Comparison of ENCODE assay signal across 8 cellular contexts in the genomic region with DNA sequence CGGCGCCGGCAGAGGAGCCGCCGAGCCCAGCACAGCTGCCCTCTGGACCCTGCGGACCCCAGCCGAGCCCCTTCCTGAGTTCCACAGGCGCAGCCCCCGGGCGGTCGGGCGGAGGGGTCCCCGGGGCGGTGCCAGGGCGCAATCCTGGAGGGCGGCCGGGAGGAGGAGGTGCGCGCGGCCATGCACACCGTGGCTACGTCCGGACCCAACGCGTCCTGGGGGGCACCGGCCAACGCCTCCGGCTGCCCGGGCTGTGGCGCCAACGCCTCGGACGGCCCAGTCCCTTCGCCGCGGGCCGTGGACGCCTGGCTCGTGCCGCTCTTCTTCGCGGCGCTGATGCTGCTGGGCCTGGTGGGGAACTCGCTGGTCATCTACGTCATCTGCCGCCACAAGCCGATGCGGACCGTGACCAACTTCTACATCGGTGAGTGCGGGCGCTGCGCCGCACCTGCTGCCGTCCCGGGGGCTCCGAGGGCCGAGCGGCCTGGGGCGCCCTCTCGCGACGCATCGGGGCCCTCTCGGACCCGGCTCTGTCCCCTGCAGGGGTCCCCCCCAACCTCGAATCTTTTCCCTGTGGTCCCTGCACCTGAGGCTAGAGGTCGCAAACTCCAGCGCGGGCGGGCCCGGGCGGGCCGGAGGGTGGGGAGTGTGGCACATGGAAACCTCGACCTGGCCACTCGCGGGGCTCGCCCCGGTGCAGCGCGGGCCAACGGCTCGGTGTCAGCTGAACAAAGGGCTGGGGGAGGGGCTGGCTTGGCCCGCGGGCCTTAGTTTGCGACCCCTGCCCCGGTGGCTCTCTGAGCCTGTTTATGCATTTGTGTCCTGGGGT. TPM values are rescaled to one million over a fixed set of nuclear protein-coding genes. Genes with fewer than 3 reads are reported as not detected.
DNase-seq lines count a peak whose midpoint lies in the region; ATAC-seq and TF ChIP-seq lines count a peak whose summit lies in the region.

Gene KISS1R, plus strand, starts transcription at position 11 of the 829 bp plus-strand sequence. Its CDS starts 170 bp downstream, at position 181.

- no peak within 1 kb of the TSS for H3K27ac Mint-ChIP-seq in brain

- H3K27me3 ChIP-seq in Peyer's patch (peaks cover 0 to 45% of the 10 kb centered on the region in 2 donors), lower lobe of right lung (ENCODE audit: low read depth) (peaks cover 57% of the 10 kb centered on the region)

- H3K4me3 ChIP-seq in Peyer's patch = peak within 1 kb of the TSS; percentile 5 to 46 (median 40)
- peak within 1 kb of the TSS; percentile 47 for H3K4me3 ChIP-seq in lower lobe of right lung
- peak within 1 kb of the TSS; percentile 34 for H3K4me3 ChIP-seq in urinary bladder (ENCODE audit: low read depth, low read length)

- 1% methylated on average over 87 of the region's 87 CpGs for WGBS in urinary bladder

- TF ChIP-seq CTCF in Peyer's patch (IDR thresholded peaks at IDR 0.05) (peak; percentile 42 to 61 (median 53)), brain (conservative IDR thresholded peaks at IDR 0.05) (peak; percentile 62 to 90), lower lobe of right lung (IDR thresholded peaks at IDR 0.05) (peak; percentile 52)

- H3K36me3 ChIP-seq in Peyer's patch (no peaks in the 10 kb centered on the region), lower lobe of right lung (no peaks in the 10 kb centered on the region), urinary bladder (ENCODE audit: insufficient read depth) (no peaks in the 10 kb centered on the region)

- DNase-seq in stimulated activated CD4-positive, alpha-beta T cell treated with anti-CD3 and anti-CD28 coated beads, Interleukin-12 subunit alpha, Interleukin-12 subunit beta, amount 100 ng/mL, for 4 hours = peak; percentile 48
- DNase-seq in stimulated activated CD4-positive, alpha-beta T cell treated with anti-CD3 and anti-CD28 coated beads, Interleukin-4, amount 100 ng/mL, for 4 hours = no peak
- DNase-seq in Peyer's patch = peak in 2 of 3 donors; percentile 71 to 80
- peak; percentile 75 for DNase-seq in lower lobe of right lung
- DNase-seq in NK-92 (lab: John Stamatoyannopoulos, UW; ENCODE audit: unreplicated experiment) = no peak

- peaks cover 47% of the 10 kb centered on the region for H3K27me3 Mint-ChIP-seq in brain

- H3K4me1 ChIP-seq in Peyer's patch (peaks cover 6 to 45% (median 34%) of the 10 kb centered on the region in 4 donors), lower lobe of right lung (peaks cover 39% of the 10 kb centered on the region), urinary bladder (ENCODE audit: insufficient read depth) (peaks cover 2% of the 10 kb centered on the region)

- ATAC-seq in lower lobe of right lung = peak; percentile 35 to 37
- ATAC-seq in GM21619 (IDR thresholded peaks at IDR 0.05; ENCODE audit: unreplicated experiment) = no peak

- no peak for TF ChIP-seq POLR2A in Peyer's patch (IDR thresholded peaks at IDR 0.05)

- H3K27ac ChIP-seq in Peyer's patch = peak within 1 kb of the TSS in 1 of 4 donors; percentile 18
- no peak within 1 kb of the TSS for H3K27ac ChIP-seq in lower lobe of right lung
- H3K27ac ChIP-seq in urinary bladder (ENCODE audit: low read depth) = no peak within 1 kb of the TSS

- peaks cover 17% of the 10 kb centered on the region for H3K4me1 Mint-ChIP-seq in brain

- no peaks in the 10 kb centered on the region for H3K9me3 ChIP-seq in Peyer's patch
- H3K9me3 ChIP-seq in lower lobe of right lung = no peaks in the 10 kb centered on the region

- intact Hi-C loops in lower lobe of right lung (cut with DNase I) = no loop called here

- no peaks in the 10 kb centered on the region for H3K36me3 Mint-ChIP-seq in brain

- peak within 1 kb of the TSS; percentile 69 to 82 (median 77) for H3K4me3 Mint-ChIP-seq in brain

- H3K9me3 Mint-ChIP-seq in brain = peaks cover 0 to 2% (median 0%) of the 10 kb centered on the region in 5 experiments

RNA-seq across cellular contexts. Expression of gene KISS1R, which starts in this region (rescaled TPM):
- total RNA-seq in Peyer's patch = not detected
- polyA plus RNA-seq in brain (ENCODE audit: insufficient read depth, low read depth, low replicate concordance) = 0.73 TPM
- not detected for total RNA-seq in lower lobe of right lung
- total RNA-seq in urinary bladder = not detected
- 0.28 TPM for polyA plus RNA-seq in urinary bladder

Comparison
In these comparisons a context has a peak if more than half of its experiments do, and no peak if none do; other contexts are left out.
1. Peak in DNase-seq and H3K4me3 ChIP-seq in Peyer's patch; RNA of the gene not detected or under 1 TPM.
2. Peak in DNase-seq, ATAC-seq and H3K4me3 ChIP-seq in lower lobe of right lung; RNA of the gene not detected or under 1 TPM.